10 cellular contexts compared by ENCODE assay signal in genomic region chr7:106358103-106358663, GRCh38.
DNase-seq lines count a peak whose midpoint lies in the region; ATAC-seq and TF ChIP-seq lines count a peak whose summit lies in the region.
"Had no signal": no experiment of that assay in that cellular context is flagged by ENCODE, and none has a peak within 500 bp of the region (broad histone marks: within the 10 kb centered on the region; RNA-seq: fewer than 3 reads in every experiment).

No MANE protein-coding gene starts in this region.

- H3K27ac ChIP-seq in sigmoid colon, result no peak overlapping the region

- H3K9me3 ChIP-seq in sigmoid colon, result no peaks in the 10 kb centered on the region

- TF ChIP-seq POLR2A in GM18505 (IDR thresholded peaks at IDR 0.05; ENCODE audit: borderline replicate concordance, extremely low read depth, insufficient read depth, insufficient read length), result no peak
- TF ChIP-seq POLR2A in sigmoid colon (IDR thresholded peaks at IDR 0.05), result no peak

- ATAC-seq in GM18505 (IDR thresholded peaks at IDR 0.05; ENCODE audit: unreplicated experiment) (peak; percentile 53), GM21786 (IDR thresholded peaks at IDR 0.05; ENCODE audit: unreplicated experiment) (peak; percentile 83)

- H3K4me1 ChIP-seq in sigmoid colon, result no peaks in the 10 kb centered on the region

- H3K4me3 ChIP-seq in sigmoid colon, result no peak overlapping the region
- H3K4me3 ChIP-seq: skin epidermis had no signal

- no peak for TF ChIP-seq EP300 in sigmoid colon (IDR thresholded peaks at IDR 0.05)

- no peaks in the 10 kb centered on the region for H3K27me3 ChIP-seq in sigmoid colon

- no peaks in the 10 kb centered on the region for H3K36me3 ChIP-seq in sigmoid colon

- peak; percentile 78 for DNase-seq in OCI-M1 (lab: John Stamatoyannopoulos, UW)
- DNase-seq in iris pigment epithelial cell (ENCODE audit: low read depth), result peak; percentile 78
- DNase-seq in sigmoid colon, result no peak
- DNase-seq in D341Med (ENCODE audit: low spot score), result no peak
- no peak for DNase-seq in ecto neural progenitor cell (ENCODE audit: low spot score)
- DNase-seq in retina, result no peak
- DNase-seq: activated CD4-positive, alpha-beta T cell treated with anti-CD3 and anti-CD28 coated beads, Interleukin-2, amount 50 U/mL, for 4 hours had no signal

- 16 to 63% methylated on average over 2 of the region's 2 CpGs for WGBS in sigmoid colon, 2 donors

- TF ChIP-seq CTCF in sigmoid colon (IDR thresholded peaks at IDR 0.05), result no peak

- intact Hi-C loops in sigmoid colon (cut with DNase I), result no loop called here

Comparison
In these comparisons a context has a peak if more than half of its experiments do, and no peak if none do; other contexts are left out.
1. DNase-seq: peak in OCI-M1 (single experiment) and iris pigment epithelial cell (single experiment); none in sigmoid colon (single experiment), D341Med (single experiment), ecto neural progenitor cell (single experiment) and retina (single experiment).